ENCODE assay signal across 1 cellular context in genomic region chr4:81758865-81759264, GRCh38.
A peak's percentile ranks its signal among the peaks of the same experiment; 100 is the strongest.
TF ChIP-seq lines count a peak whose summit lies in the region.

No MANE protein-coding gene starts in this region.

TF ChIP-seq in K562, 482 proteins besides CTCF, POLR2A, EP300 and RAD21 (continued from another document):
- TF ChIP-seq, protein P1, sequence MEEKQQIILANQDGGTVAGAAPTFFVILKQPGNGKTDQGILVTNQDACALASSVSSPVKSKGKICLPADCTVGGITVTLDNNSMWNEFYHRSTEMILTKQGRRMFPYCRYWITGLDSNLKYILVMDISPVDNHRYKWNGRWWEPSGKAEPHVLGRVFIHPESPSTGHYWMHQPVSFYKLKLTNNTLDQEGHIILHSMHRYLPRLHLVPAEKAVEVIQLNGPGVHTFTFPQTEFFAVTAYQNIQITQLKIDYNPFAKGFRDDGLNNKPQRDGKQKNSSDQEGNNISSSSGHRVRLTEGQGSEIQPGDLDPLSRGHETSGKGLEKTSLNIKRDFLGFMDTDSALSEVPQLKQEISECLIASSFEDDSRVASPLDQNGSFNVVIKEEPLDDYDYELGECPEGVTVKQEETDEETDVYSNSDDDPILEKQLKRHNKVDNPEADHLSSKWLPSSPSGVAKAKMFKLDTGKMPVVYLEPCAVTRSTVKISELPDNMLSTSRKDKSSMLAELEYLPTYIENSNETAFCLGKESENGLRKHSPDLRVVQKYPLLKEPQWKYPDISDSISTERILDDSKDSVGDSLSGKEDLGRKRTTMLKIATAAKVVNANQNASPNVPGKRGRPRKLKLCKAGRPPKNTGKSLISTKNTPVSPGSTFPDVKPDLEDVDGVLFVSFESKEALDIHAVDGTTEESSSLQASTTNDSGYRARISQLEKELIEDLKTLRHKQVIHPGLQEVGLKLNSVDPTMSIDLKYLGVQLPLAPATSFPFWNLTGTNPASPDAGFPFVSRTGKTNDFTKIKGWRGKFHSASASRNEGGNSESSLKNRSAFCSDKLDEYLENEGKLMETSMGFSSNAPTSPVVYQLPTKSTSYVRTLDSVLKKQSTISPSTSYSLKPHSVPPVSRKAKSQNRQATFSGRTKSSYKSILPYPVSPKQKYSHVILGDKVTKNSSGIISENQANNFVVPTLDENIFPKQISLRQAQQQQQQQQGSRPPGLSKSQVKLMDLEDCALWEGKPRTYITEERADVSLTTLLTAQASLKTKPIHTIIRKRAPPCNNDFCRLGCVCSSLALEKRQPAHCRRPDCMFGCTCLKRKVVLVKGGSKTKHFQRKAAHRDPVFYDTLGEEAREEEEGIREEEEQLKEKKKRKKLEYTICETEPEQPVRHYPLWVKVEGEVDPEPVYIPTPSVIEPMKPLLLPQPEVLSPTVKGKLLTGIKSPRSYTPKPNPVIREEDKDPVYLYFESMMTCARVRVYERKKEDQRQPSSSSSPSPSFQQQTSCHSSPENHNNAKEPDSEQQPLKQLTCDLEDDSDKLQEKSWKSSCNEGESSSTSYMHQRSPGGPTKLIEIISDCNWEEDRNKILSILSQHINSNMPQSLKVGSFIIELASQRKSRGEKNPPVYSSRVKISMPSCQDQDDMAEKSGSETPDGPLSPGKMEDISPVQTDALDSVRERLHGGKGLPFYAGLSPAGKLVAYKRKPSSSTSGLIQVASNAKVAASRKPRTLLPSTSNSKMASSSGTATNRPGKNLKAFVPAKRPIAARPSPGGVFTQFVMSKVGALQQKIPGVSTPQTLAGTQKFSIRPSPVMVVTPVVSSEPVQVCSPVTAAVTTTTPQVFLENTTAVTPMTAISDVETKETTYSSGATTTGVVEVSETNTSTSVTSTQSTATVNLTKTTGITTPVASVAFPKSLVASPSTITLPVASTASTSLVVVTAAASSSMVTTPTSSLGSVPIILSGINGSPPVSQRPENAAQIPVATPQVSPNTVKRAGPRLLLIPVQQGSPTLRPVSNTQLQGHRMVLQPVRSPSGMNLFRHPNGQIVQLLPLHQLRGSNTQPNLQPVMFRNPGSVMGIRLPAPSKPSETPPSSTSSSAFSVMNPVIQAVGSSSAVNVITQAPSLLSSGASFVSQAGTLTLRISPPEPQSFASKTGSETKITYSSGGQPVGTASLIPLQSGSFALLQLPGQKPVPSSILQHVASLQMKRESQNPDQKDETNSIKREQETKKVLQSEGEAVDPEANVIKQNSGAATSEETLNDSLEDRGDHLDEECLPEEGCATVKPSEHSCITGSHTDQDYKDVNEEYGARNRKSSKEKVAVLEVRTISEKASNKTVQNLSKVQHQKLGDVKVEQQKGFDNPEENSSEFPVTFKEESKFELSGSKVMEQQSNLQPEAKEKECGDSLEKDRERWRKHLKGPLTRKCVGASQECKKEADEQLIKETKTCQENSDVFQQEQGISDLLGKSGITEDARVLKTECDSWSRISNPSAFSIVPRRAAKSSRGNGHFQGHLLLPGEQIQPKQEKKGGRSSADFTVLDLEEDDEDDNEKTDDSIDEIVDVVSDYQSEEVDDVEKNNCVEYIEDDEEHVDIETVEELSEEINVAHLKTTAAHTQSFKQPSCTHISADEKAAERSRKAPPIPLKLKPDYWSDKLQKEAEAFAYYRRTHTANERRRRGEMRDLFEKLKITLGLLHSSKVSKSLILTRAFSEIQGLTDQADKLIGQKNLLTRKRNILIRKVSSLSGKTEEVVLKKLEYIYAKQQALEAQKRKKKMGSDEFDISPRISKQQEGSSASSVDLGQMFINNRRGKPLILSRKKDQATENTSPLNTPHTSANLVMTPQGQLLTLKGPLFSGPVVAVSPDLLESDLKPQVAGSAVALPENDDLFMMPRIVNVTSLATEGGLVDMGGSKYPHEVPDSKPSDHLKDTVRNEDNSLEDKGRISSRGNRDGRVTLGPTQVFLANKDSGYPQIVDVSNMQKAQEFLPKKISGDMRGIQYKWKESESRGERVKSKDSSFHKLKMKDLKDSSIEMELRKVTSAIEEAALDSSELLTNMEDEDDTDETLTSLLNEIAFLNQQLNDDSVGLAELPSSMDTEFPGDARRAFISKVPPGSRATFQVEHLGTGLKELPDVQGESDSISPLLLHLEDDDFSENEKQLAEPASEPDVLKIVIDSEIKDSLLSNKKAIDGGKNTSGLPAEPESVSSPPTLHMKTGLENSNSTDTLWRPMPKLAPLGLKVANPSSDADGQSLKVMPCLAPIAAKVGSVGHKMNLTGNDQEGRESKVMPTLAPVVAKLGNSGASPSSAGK (IDR thresholded peaks at IDR 0.05): no peak
- TF ChIP-seq GATAD2B (IDR thresholded peaks at IDR 0.05; ENCODE audit: borderline replicate concordance): no peak
- peak; percentile 87 for TF ChIP-seq SPI1 (IDR thresholded peaks at IDR 0.05; ENCODE audit: borderline replicate concordance, low read depth, low read length)
- TF ChIP-seq ILK (tag; IDR thresholded peaks at IDR 0.05; ENCODE audit: borderline replicate concordance, low read depth): no peak
- no peak for TF ChIP-seq E4F1 (CRISPR knock-in tag; IDR thresholded peaks at IDR 0.05; ENCODE audit: borderline replicate concordance)
- peak; percentile 52; the same call in 1 of the 2 replicates for TF ChIP-seq ZFX (CRISPR knock-in tag; IDR thresholded peaks at IDR 0.05)
- peak; percentile 46; the same call in 1 of the 2 replicates for TF ChIP-seq GATA2 (CRISPR knock-in tag; IDR thresholded peaks at IDR 0.05)
